In genomic region chr7:150380463-150380862, GRCh38 we compare ENCODE assay signal across 1 cellular context.
TF ChIP-seq lines count a peak whose summit lies in the region.

No MANE protein-coding gene starts in this region.

TF ChIP-seq in endothelial cell of umbilical vein, 7 proteins besides CTCF, POLR2A, EP300 and RAD21 (continued from another document):
- TF ChIP-seq MYC (IDR thresholded peaks at IDR 0.05; ENCODE audit: low read depth, low read length) (no peak), POLR2AphosphoS5 (IDR thresholded peaks at IDR 0.05; ENCODE audit: insufficient read depth, low read depth, low read length) (no peak), MAX (IDR thresholded peaks at IDR 0.05; ENCODE audit: insufficient read depth, insufficient read length) (no peak), FOS (IDR thresholded peaks at IDR 0.05; ENCODE audit: borderline replicate concordance, insufficient read depth, low read length) (no peak), JUN (IDR thresholded peaks at IDR 0.05; ENCODE audit: borderline replicate concordance, insufficient read depth, insufficient read length, low read depth) (no peak)
